ENCODE assay signal across 1 cellular context in the genomic region with DNA sequence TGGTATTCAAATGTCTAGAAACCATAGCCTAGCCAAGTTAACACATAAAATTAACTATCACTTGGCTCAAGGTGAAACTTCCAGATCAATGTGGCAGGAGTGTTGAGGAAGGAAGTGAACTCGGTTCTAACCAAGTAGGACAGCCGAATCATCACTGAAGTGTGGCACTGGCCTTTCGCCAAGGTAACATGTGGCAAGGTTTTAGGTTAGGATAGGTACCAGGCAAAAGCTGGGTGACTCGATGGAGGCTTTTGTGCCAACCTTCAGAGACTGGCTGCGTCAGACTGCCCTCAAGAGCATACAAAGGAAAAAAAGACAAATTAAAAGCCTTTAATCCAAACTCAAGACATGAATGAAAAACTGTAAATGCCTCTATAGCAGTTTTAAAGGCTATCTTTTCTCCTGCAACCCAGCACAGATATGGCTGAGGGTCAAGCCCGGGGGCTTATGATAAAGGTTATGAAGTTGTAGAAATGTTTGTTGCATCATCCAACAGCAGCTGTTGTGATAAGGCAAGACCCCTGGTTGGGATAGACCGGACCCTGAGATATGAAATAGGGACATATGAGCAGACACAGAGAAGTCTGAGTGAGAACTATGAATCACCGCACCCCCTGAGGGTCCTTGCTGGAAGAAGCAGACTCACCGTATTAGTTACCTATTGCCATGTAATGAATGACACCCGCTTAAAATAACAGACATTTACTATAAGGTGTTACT.
TF ChIP-seq lines count a peak whose summit lies in the region.

No MANE protein-coding gene starts in this region.

TF ChIP-seq in WTC11, 78 proteins besides CTCF, POLR2A, EP300 and RAD21 (continued from another document):
- TF ChIP-seq ERG (CRISPR knock-in tag; IDR thresholded peaks at IDR 0.05) (no peak), PRDM15 (CRISPR knock-in tag; IDR thresholded peaks at IDR 0.05) (no peak), GABPB1 (CRISPR knock-in tag; IDR thresholded peaks at IDR 0.05) (no peak), ZNF416 (CRISPR knock-in tag; IDR thresholded peaks at IDR 0.05) (no peak), JUN (CRISPR knock-in tag; IDR thresholded peaks at IDR 0.05) (no peak), ZNF317 (CRISPR knock-in tag; IDR thresholded peaks at IDR 0.05; ENCODE audit: borderline replicate concordance, low read depth) (no peak), ZNF281 (CRISPR knock-in tag; IDR thresholded peaks at IDR 0.05) (no peak)
- TF ChIP-seq, protein P1, sequence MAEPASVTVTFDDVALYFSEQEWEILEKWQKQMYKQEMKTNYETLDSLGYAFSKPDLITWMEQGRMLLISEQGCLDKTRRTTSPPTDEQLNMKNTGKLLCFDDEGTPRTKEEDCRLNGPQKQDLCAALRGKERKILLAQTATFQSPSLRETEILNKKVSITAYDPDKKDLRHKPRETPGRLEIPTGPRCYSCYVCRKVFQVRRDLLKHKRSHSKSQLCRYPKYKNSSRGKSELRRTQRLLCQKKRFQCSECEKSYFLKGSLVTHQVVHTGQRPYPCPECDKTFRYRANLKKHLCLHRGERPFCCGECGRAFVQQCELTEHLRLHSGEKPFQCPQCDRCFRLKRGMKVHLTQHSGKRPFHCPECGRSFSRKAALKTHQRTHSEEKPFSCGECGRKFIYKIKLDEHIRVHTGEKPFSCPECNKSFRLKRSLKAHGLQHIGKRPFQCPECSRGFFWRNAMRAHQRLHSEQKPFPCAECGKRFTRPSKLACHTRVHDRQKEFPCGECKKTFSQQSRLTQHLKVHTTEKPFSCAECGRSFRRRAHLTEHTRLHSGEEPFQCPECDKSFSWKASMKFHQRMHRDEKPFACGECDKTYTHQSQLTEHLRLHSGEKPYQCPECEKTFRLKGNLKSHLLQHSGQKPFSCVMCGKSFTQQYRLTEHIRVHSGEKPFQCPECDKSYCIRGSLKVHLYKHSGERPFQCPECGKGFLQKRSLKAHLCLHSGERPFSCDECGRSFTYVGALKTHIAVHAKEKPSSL (CRISPR knock-in tag; conservative IDR thresholded peaks at IDR 0.05) = no peak
